Comparison of ENCODE assay signal across 9 cellular contexts in genomic region chr9:89278997-89279739, GRCh38. TPM values are rescaled to one million over a fixed set of nuclear protein-coding genes. Genes with fewer than 3 reads are reported as not detected.
DNase-seq lines count a peak whose midpoint lies in the region; ATAC-seq and TF ChIP-seq lines count a peak whose summit lies in the region.
"Had no signal": no experiment of that assay in that cellular context is flagged by ENCODE, and none has a peak within 500 bp of the region (broad histone marks: within the 10 kb centered on the region; RNA-seq: fewer than 3 reads in every experiment).

No MANE protein-coding gene starts in this region.

- H3K79me2 ChIP-seq in MM.1S (ENCODE audit: low read length) (no peaks in the 10 kb centered on the region), hepatocyte (no peaks in the 10 kb centered on the region)

- H3K4me1 ChIP-seq in MM.1S (ENCODE audit: low read length) (peaks cover 9% of the 10 kb centered on the region), hepatocyte (ENCODE audit: insufficient read depth) (no peaks in the 10 kb centered on the region)

- TF ChIP-seq CTCF in AG09319 (IDR thresholded peaks at IDR 0.05; ENCODE audit: low read depth, low read length) (peak; percentile 70), MM.1S (IDR thresholded peaks at IDR 0.05; ENCODE audit: low read length) (peak; percentile 63), WI38 (IDR thresholded peaks at IDR 0.05; ENCODE audit: low read depth, low read length) (peak; percentile 28; the same call in 1 of the 2 replicates), hepatocyte (IDR thresholded peaks at IDR 0.05; ENCODE audit: poor library complexity) (peak; percentile 82)

- H3K36me3 Mint-ChIP-seq in stimulated activated effector memory CD8-positive, alpha-beta T cell treated with anti-CD3 and anti-CD28 coated beads, Interleukin-12 subunit alpha, Interleukin-12 subunit beta, amount 100 ng/mL, for 72 hours, result no peaks in the 10 kb centered on the region

- H2AFZ ChIP-seq in MM.1S (ENCODE audit: low read length) (no peak overlapping the region), hepatocyte (no peak overlapping the region)

- no peak overlapping the region for H3K4me3 ChIP-seq in MM.1S (ENCODE audit: low read length)
- no peak overlapping the region for H3K4me3 ChIP-seq in WI38 (ENCODE audit: low read depth, low read length)
- H3K4me3 ChIP-seq in hepatocyte, result no peak overlapping the region

- no peak overlapping the region for H3K27ac Mint-ChIP-seq in stimulated activated effector memory CD8-positive, alpha-beta T cell treated with anti-CD3 and anti-CD28 coated beads, Interleukin-12 subunit alpha, Interleukin-12 subunit beta, amount 100 ng/mL, for 72 hours
- H3K27ac Mint-ChIP-seq: naive thymus-derived CD8-positive, alpha-beta T cell had no signal

- H4K20me1 ChIP-seq in MM.1S (ENCODE audit: insufficient read depth, low read length) (no peaks in the 10 kb centered on the region), hepatocyte (ENCODE audit: insufficient read depth, poor library complexity, severe bottlenecking) (no peaks in the 10 kb centered on the region)

- H3K4me2 ChIP-seq in MM.1S (ENCODE audit: low read depth, low read length), result no peak overlapping the region
- H3K4me2 ChIP-seq in hepatocyte, result no peak overlapping the region

- H3K27me3 ChIP-seq in MM.1S (replicated peaks; ENCODE audit: insufficient read depth, low read length) (no peaks in the 10 kb centered on the region; the same call in 1 of the 2 replicates), hepatocyte (no peaks in the 10 kb centered on the region)

- peaks cover 14% of the 10 kb centered on the region for H3K4me1 Mint-ChIP-seq in stimulated activated effector memory CD8-positive, alpha-beta T cell treated with anti-CD3 and anti-CD28 coated beads, Interleukin-12 subunit alpha, Interleukin-12 subunit beta, amount 100 ng/mL, for 72 hours

- H3K9me2 ChIP-seq in MM.1S (replicated peaks; ENCODE audit: insufficient read depth, low read length), result no peaks in the 10 kb centered on the region
- H3K9me2 ChIP-seq in hepatocyte (replicated peaks; ENCODE audit: insufficient read depth), result no peaks in the 10 kb centered on the region

- H3K36me3 ChIP-seq in MM.1S (replicated peaks; ENCODE audit: insufficient read depth, low read length) (no peaks in the 10 kb centered on the region), hepatocyte (replicated peaks; ENCODE audit: insufficient read depth, low read depth) (no peaks in the 10 kb centered on the region)

- no peak overlapping the region for H3K9ac ChIP-seq in MM.1S (ENCODE audit: low read length)

- 0 out of 2 replicates have a peak, but pooled peaks cover 7% of the 10 kb centered on the region for H3F3A ChIP-seq in MM.1S (ENCODE audit: insufficient read depth, low read length)

- DNase-seq in AG09319 (ENCODE audit: extremely low read depth, low read depth) (peak; percentile 41), GM04503 (ENCODE audit: low read depth) (peak; percentile 15), MM.1S (peak; percentile 50), hepatocyte (ENCODE audit: low spot score) (peak; percentile 77)
- DNase-seq in stimulated activated effector memory CD8-positive, alpha-beta T cell treated with anti-CD3 and anti-CD28 coated beads, Interleukin-12 subunit alpha, Interleukin-12 subunit beta, amount 100 ng/mL, for 72 hours (ENCODE audit: low spot score in 2 of 2), result no peak

- H3K9me3 ChIP-seq in MM.1S (replicated peaks; ENCODE audit: insufficient read depth, low read length) (no peaks in the 10 kb centered on the region), hepatocyte (ENCODE audit: low read depth) (peaks cover 6% of the 10 kb centered on the region)

- no peaks in the 10 kb centered on the region for H3K9me3 Mint-ChIP-seq in stimulated activated effector memory CD8-positive, alpha-beta T cell treated with anti-CD3 and anti-CD28 coated beads, Interleukin-12 subunit alpha, Interleukin-12 subunit beta, amount 100 ng/mL, for 72 hours

- 73% methylated on average over 5 of the region's 5 CpGs for WGBS in hepatocyte (ENCODE audit: low lambda C conversion rate, missing lambda C conversion rate)

- H3K27ac ChIP-seq in MM.1S (ENCODE audit: low read length) (no peak overlapping the region), hepatocyte (no peak overlapping the region)

- ATAC-seq in stimulated activated effector memory CD8-positive, alpha-beta T cell treated with anti-CD3 and anti-CD28 coated beads, Interleukin-12 subunit alpha, Interleukin-12 subunit beta, amount 100 ng/mL, for 72 hours, result peak; percentile 60
- ATAC-seq in GM19467 (IDR thresholded peaks at IDR 0.05; ENCODE audit: unreplicated experiment) (no peak), GM18498 (IDR thresholded peaks at IDR 0.05; ENCODE audit: unreplicated experiment) (no peak)

- H3K4me3 Mint-ChIP-seq in stimulated activated effector memory CD8-positive, alpha-beta T cell treated with anti-CD3 and anti-CD28 coated beads, Interleukin-12 subunit alpha, Interleukin-12 subunit beta, amount 100 ng/mL, for 72 hours, result no peak overlapping the region
- H3K4me3 Mint-ChIP-seq: naive thymus-derived CD8-positive, alpha-beta T cell had no signal

RNA-seq across cellular contexts. Expression of gene CKS2, which starts 31.8 kb away (rescaled TPM):
- 77.1 and 85.1 TPM in 2 replicates for total RNA-seq in hepatocyte
- polyA plus RNA-seq in hepatocyte, result 136 and 145 TPM in 2 replicates

RNA-seq across cellular contexts. Expression of gene SECISBP2, which starts 39.1 kb away (rescaled TPM):
- total RNA-seq in hepatocyte, result 43.8 and 48.2 TPM in 2 replicates
- 30.2 and 30.6 TPM in 2 replicates for polyA plus RNA-seq in hepatocyte

Comparison
In these comparisons a context has a peak if more than half of its experiments do, and no peak if none do; other contexts are left out.
1. DNase-seq: peak in AG09319 (single experiment), GM04503 (single experiment), MM.1S (single experiment) and hepatocyte (single experiment); none in stimulated activated effector memory CD8-positive, alpha-beta T cell treated with anti-CD3 and anti-CD28 coated beads, Interleukin-12 subunit alpha, Interleukin-12 subunit beta, amount 100 ng/mL, for 72 hours (0 of 2).
2. CTCF ChIP-seq: peak in every context shown above with its lines; median percentile 82 in hepatocyte; 70 in AG09319; 63 in MM.1S; 28 in WI38.